In genomic region chr2:36507408-36507812, GRCh38 we compare ENCODE assay signal across 8 cellular contexts.
DNase-seq lines count a peak whose midpoint lies in the region; ATAC-seq and TF ChIP-seq lines count a peak whose summit lies in the region.

No MANE protein-coding gene starts in this region.

- H3K27me3 ChIP-seq in psoas muscle (ENCODE audit: insufficient read depth in 3 of 3, low read length in 2 of 3) = no peaks in the 10 kb centered on the region

- TF ChIP-seq CTCF in psoas muscle (IDR thresholded peaks at IDR 0.05) = peak; percentile 66

- H3K27ac ChIP-seq in psoas muscle = no peak overlapping the region

- no peaks in the 10 kb centered on the region for H3K4me1 ChIP-seq in psoas muscle

- H3K4me3 ChIP-seq in psoas muscle = no peak overlapping the region

- H3K36me3 ChIP-seq in psoas muscle (ENCODE audit: insufficient read depth in 1 of 2, low read depth in 1 of 2) = peaks cover 10 to 85% of the 10 kb centered on the region in 2 donors

- H3K9me3 ChIP-seq in psoas muscle = no peaks in the 10 kb centered on the region

- intact Hi-C loops in Right ventricle myocardium superior (cut with DNase I) (loop anchor here (5.0 kb wide), 1 partner anchor 155 kb away; no protein-coding TSS in a partner anchor), psoas muscle (cut with DNase I) (loop anchor here in 1 of 2 donors (5.0 kb wide), 1 partner anchor 150 kb away; the partner anchor contains the start of gene CRIM1)

- peak; percentile 72 for DNase-seq in D341Med (ENCODE audit: low spot score)
- peak; percentile 60 for DNase-seq in NCI-H345 (lab: John Stamatoyannopoulos, UW)
- peak; percentile 6 for DNase-seq in activated T-cell treated with anti-CD3 and anti-CD28 coated beads for 48 hours (ENCODE audit: low read depth)
- no peak for DNase-seq in Right ventricle myocardium superior
- no peak for DNase-seq in psoas muscle
- DNase-seq in GOT3 (lab: John Stamatoyannopoulos, UW) = no peak

- ATAC-seq in GM19025 (IDR thresholded peaks at IDR 0.05; ENCODE audit: low read depth, unreplicated experiment) (peak; percentile 89), HG03095 (IDR thresholded peaks at IDR 0.05; ENCODE audit: unreplicated experiment) (peak; percentile 87), Right ventricle myocardium superior (ENCODE audit: poor library complexity) (peak; percentile 89), psoas muscle (peak; percentile 48 to 85 (median 76))

Comparison
In these comparisons a context has a peak if more than half of its experiments do, and no peak if none do; other contexts are left out.
1. DNase-seq: peak in D341Med (single experiment), NCI-H345 (single experiment) and activated T-cell treated with anti-CD3 and anti-CD28 coated beads for 48 hours (single experiment); none in Right ventricle myocardium superior (single experiment), psoas muscle (0 of 2) and GOT3 (single experiment).
2. Peak in every context shown above with its lines, with median percentiles within 50 percentile points of each other: ATAC-seq.